In the genomic region with DNA sequence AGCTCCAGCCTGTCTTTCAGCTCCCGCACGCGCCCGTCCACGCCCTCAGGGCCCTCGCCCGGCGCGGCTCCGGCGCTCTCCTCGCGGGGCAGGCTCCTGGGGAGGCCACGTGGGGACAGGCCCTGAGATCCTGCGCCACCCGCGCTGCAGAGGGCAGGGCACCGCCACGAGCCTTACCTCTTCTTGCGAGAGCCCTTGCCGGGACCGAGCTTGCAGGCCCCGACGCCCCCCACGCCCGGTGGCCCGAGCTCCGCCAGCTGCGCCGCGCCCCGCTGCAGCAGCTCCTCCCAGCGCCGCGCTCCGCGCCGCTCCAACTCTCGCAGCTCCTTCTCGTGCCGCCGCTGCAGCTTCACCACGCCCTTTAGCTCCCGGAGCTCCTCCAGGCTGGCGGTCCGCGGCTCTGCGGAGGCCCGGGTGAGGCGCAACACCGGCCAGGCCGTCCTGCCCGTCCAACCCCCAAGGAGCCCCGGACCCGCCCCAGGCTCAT, we compare ENCODE assay signal across 8 cellular contexts. TPM values are rescaled to one million over a fixed set of nuclear protein-coding genes. Genes with fewer than 3 reads are reported as not detected.
DNase-seq lines count a peak whose midpoint lies in the region; ATAC-seq, FAIRE-seq and TF ChIP-seq lines count a peak whose summit lies in the region.

No MANE protein-coding gene starts in this region.

- CTCF ChIA-PET in PC-9 (lab: Charles Lee) = interaction anchor here (0.6 to 1.2 kb wide), 5 partner anchors 11 to 74 kb away, joined by 3 to 5 read pairs (median 4); no protein-coding TSS in a partner anchor
- CTCF ChIA-PET in naive thymus-derived CD4-positive, alpha-beta T cell (lab: Charles Lee) = interaction anchor here (0.6 to 2.6 kb wide), 6 partner anchors 11 to 46 kb away, joined by 3 to 8 read pairs (median 4); no protein-coding TSS in a partner anchor

- peaks cover 0 to 4% (median 0%) of the 10 kb centered on the region in 7 donors for H3K4me1 Mint-ChIP-seq in naive thymus-derived CD4-positive, alpha-beta T cell

- TF ChIP-seq CTCF in PC-9 (conservative IDR thresholded peaks at IDR 0.05) (no peak), pancreas (IDR thresholded peaks at IDR 0.05) (no peak)

- peak overlapping the region; percentile 75 for H2AFZ ChIP-seq in PC-9

- no peak overlapping the region for H3K27ac Mint-ChIP-seq in naive thymus-derived CD4-positive, alpha-beta T cell

- H3K36me3 Mint-ChIP-seq in naive thymus-derived CD4-positive, alpha-beta T cell = peaks cover 0 to 15% (median 0%) of the 10 kb centered on the region in 5 donors

- no peaks in the 10 kb centered on the region for H3F3A ChIP-seq in PC-9 (ENCODE audit: insufficient read depth, low read depth)

- H4K20me1 ChIP-seq in PC-9 (ENCODE audit: insufficient read depth) = no peaks in the 10 kb centered on the region

- no peaks in the 10 kb centered on the region for H3K9me2 ChIP-seq in PC-9 (ENCODE audit: insufficient read depth)

- intact Hi-C loops in PC-9 (cut with micrococcal nuclease; ENCODE audit: unreplicated experiment) (no loop called here), pancreas (cut with DNase I) (no loop called here)
- intact Hi-C loops in naive thymus-derived CD4-positive, alpha-beta T cell (cut with micrococcal nuclease) = no loop called here

- BruUV-seq in PC-9 (replicated peaks; lab: Mats Ljungman, UMichigan) = no TSS peak

- no peaks in the 10 kb centered on the region for H3K9me3 ChIP-seq in PC-9 (ENCODE audit: insufficient read depth, low read depth)
- no peaks in the 10 kb centered on the region for H3K9me3 ChIP-seq in pancreas
- H3K9me3 ChIP-seq in naive thymus-derived CD4-positive, alpha-beta T cell (ENCODE audit: control insufficient read depth in 2 of 3, low read length in 3 of 3) = no peaks in the 10 kb centered on the region

- peak; percentile 86 for DNase-seq in GM03348 (ENCODE audit: low spot score)
- peak; percentile 54 to 59 for DNase-seq in PC-9
- DNase-seq in fibroblast of peridontal ligament (ENCODE audit: extremely low read depth) = peak; percentile 49
- peak in 5 of 6 donors; percentile 41 to 84 (median 65) for DNase-seq in pancreas
- DNase-seq in middle frontal gyrus (ENCODE audit: extremely low spot score, low spot score) = no peak
- no peak for DNase-seq in naive thymus-derived CD4-positive, alpha-beta T cell

- H3K36me3 ChIP-seq in PC-9 (ENCODE audit: low read depth) = no peaks in the 10 kb centered on the region
- no peaks in the 10 kb centered on the region for H3K36me3 ChIP-seq in pancreas
- H3K36me3 ChIP-seq in naive thymus-derived CD4-positive, alpha-beta T cell (ENCODE audit: control insufficient read depth in 2 of 3, insufficient read depth in 3 of 3, low read length in 3 of 3) = peaks cover 4 to 91% (median 15%) of the 10 kb centered on the region in 3 experiments

- no peak for TF ChIP-seq POLR2A in GM18505 (IDR thresholded peaks at IDR 0.05; ENCODE audit: borderline replicate concordance, extremely low read depth, insufficient read depth, insufficient read length)

- WGBS in pancreas, 2 donors = 4 to 7% methylated on average over 46 to 55 of the region's 55 CpGs

- FAIRE-seq in pancreas (lab: Jason Lieb, UNC) = no peak

- ATAC-seq in pancreas (peak; percentile 40 to 71 (median 61)), GM18909 (IDR thresholded peaks at IDR 0.05; ENCODE audit: poor library complexity, unreplicated experiment) (no peak), GM18505 (IDR thresholded peaks at IDR 0.05; ENCODE audit: unreplicated experiment) (no peak)
- ATAC-seq in naive thymus-derived CD4-positive, alpha-beta T cell = no peak

- peak overlapping the region; percentile 70 for H3K4me2 ChIP-seq in PC-9

- no peak overlapping the region for H3K27ac ChIP-seq in PC-9
- no peak overlapping the region for H3K27ac ChIP-seq in pancreas
- H3K27ac ChIP-seq in naive thymus-derived CD4-positive, alpha-beta T cell (ENCODE audit: low read depth, low read length) = no peak overlapping the region

- POLR2A ChIA-PET in PC-9 (lab: Charles Lee; ENCODE audit: unreplicated experiment) = interaction anchor here (0.6 to 0.7 kb wide), 3 partner anchors 47 to 603 kb away, joined by 3 to 14 read pairs (median 3); a partner anchor contains a TSS
- POLR2A ChIA-PET in naive thymus-derived CD4-positive, alpha-beta T cell (lab: Charles Lee) = interaction anchor here (1.0 to 6.6 kb wide), 2 partner anchors 13 to 16 kb away, joined by 4 to 30 read pairs; a partner anchor contains a TSS

- H3K27me3 ChIP-seq in PC-9 (ENCODE audit: insufficient read depth, low read depth) (no peaks in the 10 kb centered on the region), pancreas (no peaks in the 10 kb centered on the region)
- no peaks in the 10 kb centered on the region for H3K27me3 ChIP-seq in naive thymus-derived CD4-positive, alpha-beta T cell (ENCODE audit: control insufficient read depth in 2 of 2, insufficient read depth in 2 of 2, low read length in 2 of 2)

- H3K9me3 Mint-ChIP-seq in naive thymus-derived CD4-positive, alpha-beta T cell = peaks cover 0 to 1% (median 0%) of the 10 kb centered on the region in 11 donors

- H3K4me3 ChIP-seq in PC-9 (peak overlapping the region; percentile 54; the same call in 1 of the 2 replicates), pancreas (peak overlapping the region in 2 of 4 donors; percentile 11 to 35)
- H3K4me3 ChIP-seq in naive thymus-derived CD4-positive, alpha-beta T cell (ENCODE audit: low read length) = no peak overlapping the region

- H3K79me2 ChIP-seq in PC-9 (ENCODE audit: low read depth) = no peaks in the 10 kb centered on the region

- H3K27me3 Mint-ChIP-seq in naive thymus-derived CD4-positive, alpha-beta T cell = no peaks in the 10 kb centered on the region

- H3K4me1 ChIP-seq in PC-9 (replicated peaks; ENCODE audit: insufficient read depth) (no peaks in the 10 kb centered on the region), pancreas (peaks cover 0 to 14% (median 4%) of the 10 kb centered on the region in 3 donors)
- H3K4me1 ChIP-seq in naive thymus-derived CD4-positive, alpha-beta T cell (ENCODE audit: control insufficient read depth in 2 of 2, insufficient read depth in 2 of 2, low read length in 2 of 2) = no peaks in the 10 kb centered on the region

- H3K4me3 Mint-ChIP-seq in naive thymus-derived CD4-positive, alpha-beta T cell = no peak overlapping the region

RNA-seq across cellular contexts. Expression of a gene that starts 8.3 kb away (rescaled TPM):
- total RNA-seq in PC-9 (2021) (not detected in 2 replicates), pancreas (not detected)
- polyA plus RNA-seq in pancreas = not detected
- under 1 TPM in 2 of 5 experiments, not detected in 3; 0.27 TPM for total RNA-seq in naive thymus-derived CD4-positive, alpha-beta T cell
- not detected for polyA plus RNA-seq in naive thymus-derived CD4-positive, alpha-beta T cell

RNA-seq across cellular contexts. Expression of a gene that starts 16.6 kb away (rescaled TPM):
- total RNA-seq in PC-9 (2021) (0.92 and 1.6 TPM in 2 replicates), pancreas (10 to 100 TPM in 2 of 6 donors, 1 to 10 TPM in 3, under 1 TPM in 1; 0.94 to 23.5 (median 4.1) TPM)
- 1 to 10 TPM; 5.3 to 9.7 TPM for polyA plus RNA-seq in pancreas
- total RNA-seq in naive thymus-derived CD4-positive, alpha-beta T cell = 100 to 1,000 TPM; 179 to 359 (median 186) TPM
- polyA plus RNA-seq in naive thymus-derived CD4-positive, alpha-beta T cell = 10 to 100 TPM; 19.8 to 28.4 TPM

RNA-seq across cellular contexts. Expression of a gene that starts 32.4 kb away (rescaled TPM):
- total RNA-seq in PC-9 (2021) (2.4 and 3.1 TPM in 2 replicates), pancreas (10 to 100 TPM in 5 of 6 donors, 1 to 10 TPM in 1; 8.1 to 16.4 (median 11.3) TPM)
- 10 to 100 TPM in 1 of 2 donors, 1 to 10 TPM in 1; 6.5 to 11.7 TPM for polyA plus RNA-seq in pancreas
- total RNA-seq in naive thymus-derived CD4-positive, alpha-beta T cell = 10 to 100 TPM in 3 of 5 experiments, 1 to 10 TPM in 2; 7.1 to 21.2 (median 12.7) TPM
- polyA plus RNA-seq in naive thymus-derived CD4-positive, alpha-beta T cell = 1 to 10 TPM; 2.0 to 2.2 TPM

RNA-seq across cellular contexts. Expression of a gene that starts 49.6 kb away (rescaled TPM):
- 141 and 168 TPM in 2 replicates for total RNA-seq in PC-9 (2021)
- 10 to 100 TPM; 18.3 to 63.6 (median 29.9) TPM for total RNA-seq in pancreas
- 10 to 100 TPM; 32.0 to 72.3 TPM for polyA plus RNA-seq in pancreas
- 1 to 10 TPM in 4 of 5 experiments, under 1 TPM in 1; 0.73 to 2.7 (median 1.6) TPM for total RNA-seq in naive thymus-derived CD4-positive, alpha-beta T cell
- under 1 TPM; 0.07 to 0.30 TPM for polyA plus RNA-seq in naive thymus-derived CD4-positive, alpha-beta T cell

RNA-seq across cellular contexts. Expression of a gene that starts 52.3 kb away (rescaled TPM):
- 10.7 and 11.7 TPM in 2 replicates for total RNA-seq in PC-9 (2021)
- total RNA-seq in pancreas = 1 to 10 TPM; 3.2 to 5.7 (median 4.6) TPM
- polyA plus RNA-seq in pancreas = 1 to 10 TPM; 4.3 to 6.4 TPM
- total RNA-seq in naive thymus-derived CD4-positive, alpha-beta T cell = 1 to 10 TPM in 1 of 5 experiments, under 1 TPM in 1, not detected in 3; 0.58 to 1.9 TPM
- polyA plus RNA-seq in naive thymus-derived CD4-positive, alpha-beta T cell = not detected

Comparison
In these comparisons a context has a peak if more than half of its experiments do, and no peak if none do; other contexts are left out.
1. DNase-seq: peak in GM03348 (single experiment), PC-9 (2 of 2), fibroblast of peridontal ligament (single experiment) and pancreas (5 of 6); none in middle frontal gyrus (single experiment) and naive thymus-derived CD4-positive, alpha-beta T cell (0 of 9).
2. ATAC-seq: peak in pancreas (4 of 4); none in GM18909 (single experiment), GM18505 (single experiment) and naive thymus-derived CD4-positive, alpha-beta T cell (single experiment).
3. RNA of a gene that starts 16.6 kb away (total RNA-seq): 179 to 359 TPM in naive thymus-derived CD4-positive, alpha-beta T cell; 0.94 to 23.5 TPM in pancreas and 0.92 to 1.6 TPM in PC-9; every median in the first group is over 4 times any median in the second.